ENCODE assay signal across 28 cellular contexts in genomic region chr6:156901309-156902019, GRCh38.
A peak's percentile ranks its signal among the peaks of the same experiment; 100 is the strongest.
DNase-seq lines count a peak whose midpoint lies in the region; ATAC-seq and TF ChIP-seq lines count a peak whose summit lies in the region.
"Had no signal": no experiment of that assay in that cellular context is flagged by ENCODE, and none has a peak within 500 bp of the region (broad histone marks: within the 10 kb centered on the region; RNA-seq: fewer than 3 reads in every experiment).

No MANE protein-coding gene starts in this region.

- H3K27ac Mint-ChIP-seq in natural killer cell: peak overlapping the region; percentile 37 to 55
- H3K27ac Mint-ChIP-seq in natural killer cell treated with Interleukin-12 subunit alpha and Interleukin-12 subunit beta and Interleukin-15 and Interleukin-18, amount 100 ng/mL, for 72 hours: no peak overlapping the region
- no peak overlapping the region for H3K27ac Mint-ChIP-seq in activated CD4-positive, alpha-beta T cell treated with anti-CD3 and anti-CD28 coated beads for 36 hours
- H3K27ac Mint-ChIP-seq: activated CD4-positive, alpha-beta T cell treated with anti-CD3 and anti-CD28 coated beads, Interleukin-2, amount 10 ng/mL, durations not matched to agents 24 days and 14 days; stimulated activated memory B cell treated with anti-CD40 and anti-IgM and Interleukin-4, amounts not matched to agents 10 μg/mL and 1 μg/mL and 100 μg/mL, for 72 hours had no signal

- 0 out of 2 replicates have a peak, but pooled peaks cover 2% of the 10 kb centered on the region for H3K36me3 ChIP-seq in MG63
- H3K36me3 ChIP-seq: left ventricle myocardium inferior, transverse colon had no signal

- no peak overlapping the region for H3K27ac ChIP-seq in foreskin keratinocyte
- H3K27ac ChIP-seq: heart right ventricle, left ventricle myocardium inferior, transverse colon, VCaP had no signal

- ATAC-seq in natural killer cell (no peak), foreskin keratinocyte (peak; percentile 35)
- ATAC-seq in natural killer cell treated with Interleukin-12 subunit alpha and Interleukin-12 subunit beta and Interleukin-15 and Interleukin-18, amount 100 ng/mL, for 72 hours: no peak
- ATAC-seq in activated CD4-positive, alpha-beta T cell treated with anti-CD3 and anti-CD28 coated beads for 36 hours: no peak
- ATAC-seq: heart right ventricle; Panc1; stimulated activated memory B cell treated with anti-CD40 and anti-IgM and Interleukin-4, amounts not matched to agents 10 μg/mL and 1 μg/mL and 100 μg/mL, for 72 hours had no signal

- no peak for TF ChIP-seq CTCF in natural killer cell (IDR thresholded peaks at IDR 0.05)
- TF ChIP-seq CTCF in foreskin keratinocyte (conservative IDR thresholded peaks at IDR 0.05): no peak

- no peak overlapping the region for H3K4me3 Mint-ChIP-seq in natural killer cell
- H3K4me3 Mint-ChIP-seq in natural killer cell treated with Interleukin-12 subunit alpha and Interleukin-12 subunit beta and Interleukin-15 and Interleukin-18, amount 100 ng/mL, for 72 hours: no peak overlapping the region
- no peak overlapping the region for H3K4me3 Mint-ChIP-seq in activated CD4-positive, alpha-beta T cell treated with anti-CD3 and anti-CD28 coated beads for 36 hours
- H3K4me3 Mint-ChIP-seq: activated CD4-positive, alpha-beta T cell treated with anti-CD3 and anti-CD28 coated beads, Interleukin-2, amount 10 ng/mL, durations not matched to agents 24 days and 14 days; stimulated activated memory B cell treated with anti-CD40 and anti-IgM and Interleukin-4, amounts not matched to agents 10 μg/mL and 1 μg/mL and 100 μg/mL, for 72 hours had no signal

- DNase-seq in natural killer cell (no peak), NCI-H69 (lab: John Stamatoyannopoulos, UW) (peak; percentile 32), foreskin keratinocyte (no peak), GF-D8 (lab: John Stamatoyannopoulos, UW) (no peak), MG63 (no peak)
- no peak for DNase-seq in natural killer cell treated with Interleukin-12 subunit alpha and Interleukin-12 subunit beta and Interleukin-15 and Interleukin-18, amount 100 ng/mL, for 72 hours (ENCODE audit: low spot score)
- no peak for DNase-seq in activated CD4-positive, alpha-beta T cell treated with anti-CD3 and anti-CD28 coated beads for 36 hours
- no peak for DNase-seq in central memory CD4-positive, alpha-beta T cell
- DNase-seq: ACHN; activated CD4-positive, alpha-beta T cell treated with anti-CD3 and anti-CD28 coated beads, Interleukin-2, amount 10 ng/mL, durations not matched to agents 24 days and 14 days; activated gamma-delta T cell treated with Interleukin-2 at 50 U/mL for 16 hours; activated T-cell treated with anti-CD3 and anti-CD28 coated beads, Interleukin-2, amount 50 U/mL, for 1 hour; COR-L47; DMS53; heart right ventricle; KBM-7; left ventricle myocardium inferior; MM.1S; NCI-H1105 treated with DMSO at 0.1 percent for 48 hours; NCI-H187 treated with DMSO at 0.1 percent for 48 hours; NCI-H2171 treated with DMSO at 0.1 percent for 48 hours; NCI-H526; SIG-M5; T-helper 9 cell; transverse colon had no signal

- intact Hi-C loops in natural killer cell (cut with micrococcal nuclease): no loop called here
- intact Hi-C loops in activated CD4-positive, alpha-beta T cell treated with anti-CD3 and anti-CD28 coated beads for 36 hours (cut with DNase I, micrococcal nuclease): loop anchor here in 1 of 2 experiments (10.0 kb wide), 1 partner anchor 283 kb away; no protein-coding TSS in a partner anchor

- H3K27me3 ChIP-seq in foreskin keratinocyte: no peaks in the 10 kb centered on the region
- no peaks in the 10 kb centered on the region for H3K27me3 ChIP-seq in MG63
- H3K27me3 ChIP-seq: heart right ventricle, transverse colon had no signal

- no peaks in the 10 kb centered on the region for H3K36me3 Mint-ChIP-seq in natural killer cell
- H3K36me3 Mint-ChIP-seq in natural killer cell treated with Interleukin-12 subunit alpha and Interleukin-12 subunit beta and Interleukin-15 and Interleukin-18, amount 100 ng/mL, for 72 hours: no peaks in the 10 kb centered on the region
- peaks cover 5% of the 10 kb centered on the region for H3K36me3 Mint-ChIP-seq in activated CD4-positive, alpha-beta T cell treated with anti-CD3 and anti-CD28 coated beads for 36 hours (ENCODE audit: low read depth)

- no peaks in the 10 kb centered on the region for H3K27me3 Mint-ChIP-seq in natural killer cell (ENCODE audit: low read depth in 2 of 2)
- no peaks in the 10 kb centered on the region for H3K27me3 Mint-ChIP-seq in natural killer cell treated with Interleukin-12 subunit alpha and Interleukin-12 subunit beta and Interleukin-15 and Interleukin-18, amount 100 ng/mL, for 72 hours
- no peaks in the 10 kb centered on the region for H3K27me3 Mint-ChIP-seq in activated CD4-positive, alpha-beta T cell treated with anti-CD3 and anti-CD28 coated beads for 36 hours
- H3K27me3 Mint-ChIP-seq: activated CD4-positive, alpha-beta T cell treated with anti-CD3 and anti-CD28 coated beads, Interleukin-2, amount 10 ng/mL, durations not matched to agents 24 days and 14 days; stimulated activated memory B cell treated with anti-CD40 and anti-IgM and Interleukin-4, amounts not matched to agents 10 μg/mL and 1 μg/mL and 100 μg/mL, for 72 hours had no signal

- H3K9me3 Mint-ChIP-seq in natural killer cell: no peaks in the 10 kb centered on the region
- H3K9me3 Mint-ChIP-seq in natural killer cell treated with Interleukin-12 subunit alpha and Interleukin-12 subunit beta and Interleukin-15 and Interleukin-18, amount 100 ng/mL, for 72 hours: no peaks in the 10 kb centered on the region
- H3K9me3 Mint-ChIP-seq in activated CD4-positive, alpha-beta T cell treated with anti-CD3 and anti-CD28 coated beads for 36 hours (ENCODE audit: low read depth): no peaks in the 10 kb centered on the region
- H3K9me3 Mint-ChIP-seq: activated CD4-positive, alpha-beta T cell treated with anti-CD3 and anti-CD28 coated beads, Interleukin-2, amount 10 ng/mL, durations not matched to agents 24 days and 14 days; stimulated activated memory B cell treated with anti-CD40 and anti-IgM and Interleukin-4, amounts not matched to agents 10 μg/mL and 1 μg/mL and 100 μg/mL, for 72 hours had no signal

- no peaks in the 10 kb centered on the region for H3K4me1 ChIP-seq in foreskin keratinocyte

- H3K4me3 ChIP-seq in MG63: no peak overlapping the region
- H3K4me3 ChIP-seq: heart right ventricle, left ventricle myocardium inferior, transverse colon had no signal

- CTCF ChIA-PET in activated CD4-positive, alpha-beta T cell treated with anti-CD3 and anti-CD28 coated beads for 36 hours (lab: Charles Lee): interaction anchor here (0.6 kb wide), 1 partner anchor 354 kb away, joined by 3 read pairs; no protein-coding TSS in a partner anchor

- POLR2A ChIA-PET in activated CD4-positive, alpha-beta T cell treated with anti-CD3 and anti-CD28 coated beads for 36 hours (lab: Charles Lee): no interaction called here

- no peaks in the 10 kb centered on the region for H3K9me3 ChIP-seq in MG63
- H3K9me3 ChIP-seq: heart right ventricle, left ventricle myocardium inferior, transverse colon had no signal

- peaks cover 57 to 60% of the 10 kb centered on the region in 2 donors for H3K4me1 Mint-ChIP-seq in natural killer cell
- peaks cover 27 to 48% of the 10 kb centered on the region in 2 donors for H3K4me1 Mint-ChIP-seq in natural killer cell treated with Interleukin-12 subunit alpha and Interleukin-12 subunit beta and Interleukin-15 and Interleukin-18, amount 100 ng/mL, for 72 hours (ENCODE audit: low read depth in 2 of 2)
- peaks cover 48% of the 10 kb centered on the region for H3K4me1 Mint-ChIP-seq in activated CD4-positive, alpha-beta T cell treated with anti-CD3 and anti-CD28 coated beads for 36 hours

Comparison
In these comparisons a context has a peak if more than half of its experiments do, and no peak if none do; other contexts are left out.
1. H3K27ac Mint-ChIP-seq: peak in natural killer cell (2 of 2); none in natural killer cell treated with Interleukin-12 subunit alpha and Interleukin-12 subunit beta and Interleukin-15 and Interleukin-18, amount 100 ng/mL, for 72 hours (0 of 2) and activated CD4-positive, alpha-beta T cell treated with anti-CD3 and anti-CD28 coated beads for 36 hours (single experiment).